Comparison of ENCODE assay signal across 15 cellular contexts in the genomic region with DNA sequence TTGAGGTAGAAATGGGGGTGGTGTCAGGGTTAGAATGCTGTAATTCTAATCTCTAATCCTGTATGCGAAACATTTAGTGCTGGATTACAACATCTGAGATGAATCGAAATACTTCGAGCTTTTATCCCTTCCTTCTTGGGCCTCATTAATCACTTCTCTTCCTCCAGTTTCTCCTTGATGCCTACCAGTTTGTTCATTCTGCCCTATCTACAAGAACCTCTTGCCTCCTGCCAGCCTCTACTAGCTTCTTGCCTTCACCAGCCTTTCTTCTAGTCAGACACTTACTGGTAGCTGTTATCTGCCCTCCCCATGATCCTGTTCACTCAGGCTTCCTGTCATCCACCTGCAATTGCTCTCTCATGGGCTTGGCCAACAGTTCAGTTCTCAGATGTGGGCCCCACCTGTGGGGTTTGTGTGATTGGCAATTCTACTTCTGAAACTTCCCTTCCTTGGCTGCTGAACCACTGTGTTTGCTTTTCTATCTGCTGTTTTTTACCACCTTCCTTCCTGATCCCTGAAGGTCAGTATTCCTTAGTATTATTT. TPM values are rescaled to one million over a fixed set of nuclear protein-coding genes. Genes with fewer than 3 reads are reported as not detected.
DNase-seq lines count a peak whose midpoint lies in the region; ATAC-seq and TF ChIP-seq lines count a peak whose summit lies in the region.
"Had no signal": no experiment of that assay in that cellular context is flagged by ENCODE, and none has a peak within 500 bp of the region (broad histone marks: within the 10 kb centered on the region; RNA-seq: fewer than 3 reads in every experiment).

No MANE protein-coding gene starts in this region.

- peak overlapping the region in 1 of 2 donors; percentile 48 for H3K27ac ChIP-seq in lung (ENCODE audit: low read depth in 1 of 2, low read length in 1 of 2)
- peak overlapping the region in 4 of 5 donors; percentile 30 to 61 (median 47) for H3K27ac ChIP-seq in stomach

- H3K9me3 ChIP-seq in lung (ENCODE audit: control insufficient read depth in 2 of 2, insufficient read depth in 1 of 2, low read length in 1 of 2) = no peaks in the 10 kb centered on the region
- no peaks in the 10 kb centered on the region for H3K9me3 ChIP-seq in stomach
- H3K9me3 ChIP-seq: upper lobe of left lung had no signal

- peaks cover 31 to 53% of the 10 kb centered on the region in 2 donors for H3K36me3 ChIP-seq in lung (ENCODE audit: control insufficient read depth in 2 of 2, insufficient read depth in 2 of 2, low read length in 2 of 2)
- H3K36me3 ChIP-seq in stomach = peaks cover 59 to 95% (median 95%) of the 10 kb centered on the region in 4 donors

- H3K27me3 ChIP-seq in lung (ENCODE audit: control insufficient read depth, insufficient read depth) (no peaks in the 10 kb centered on the region), stomach (no peaks in the 10 kb centered on the region)
- H3K27me3 ChIP-seq: upper lobe of left lung had no signal

- H3K36me3 Mint-ChIP-seq in activated T-cell treated with anti-CD3 and anti-CD28 coated beads, Interleukin-2, amount 50 U/mL, for 72 hours (ENCODE audit: insufficient read depth in 2 of 2) = peaks cover 17 to 49% of the 10 kb centered on the region in 2 donors
- peaks cover 46% of the 10 kb centered on the region for H3K36me3 Mint-ChIP-seq in activated T-cell treated with anti-CD3 and anti-CD28 coated beads, Interleukin-2, amount 50 U/mL, for 4 hours (ENCODE audit: insufficient read depth)
- H3K36me3 Mint-ChIP-seq in T-helper 2 cell treated with Interferon-gamma antibody and Interleukin-4, amounts not matched to agents 5 μg/mL and 100 μg/mL, for 36 hours (ENCODE audit: low read depth) = peaks cover 67% of the 10 kb centered on the region

- peaks cover 36% of the 10 kb centered on the region for H3K4me1 Mint-ChIP-seq in activated T-cell treated with anti-CD3 and anti-CD28 coated beads, Interleukin-2, amount 50 U/mL, for 72 hours (ENCODE audit: low read depth)
- H3K4me1 Mint-ChIP-seq in activated T-cell treated with anti-CD3 and anti-CD28 coated beads, Interleukin-2, amount 50 U/mL, for 4 hours (ENCODE audit: low read depth) = peaks cover 32% of the 10 kb centered on the region
- peaks cover 26% of the 10 kb centered on the region for H3K4me1 Mint-ChIP-seq in T-helper 2 cell treated with Interferon-gamma antibody and Interleukin-4, amounts not matched to agents 5 μg/mL and 100 μg/mL, for 36 hours (ENCODE audit: low read depth)

- H3K4me3 Mint-ChIP-seq in activated T-cell treated with anti-CD3 and anti-CD28 coated beads, Interleukin-2, amount 50 U/mL, for 72 hours = peak overlapping the region in 1 of 2 donors; percentile 23
- H3K4me3 Mint-ChIP-seq in activated T-cell treated with anti-CD3 and anti-CD28 coated beads, Interleukin-2, amount 50 U/mL, for 4 hours = no peak overlapping the region
- no peak overlapping the region for H3K4me3 Mint-ChIP-seq in T-helper 2 cell treated with Interferon-gamma antibody and Interleukin-4, amounts not matched to agents 5 μg/mL and 100 μg/mL, for 36 hours

- H3K27ac Mint-ChIP-seq in activated T-cell treated with anti-CD3 and anti-CD28 coated beads, Interleukin-2, amount 50 U/mL, for 72 hours = peak overlapping the region; percentile 84
- H3K27ac Mint-ChIP-seq in T-helper 2 cell treated with Interferon-gamma antibody and Interleukin-4, amounts not matched to agents 5 μg/mL and 100 μg/mL, for 36 hours = peak overlapping the region; percentile 37

- no peaks in the 10 kb centered on the region for H3K9me3 Mint-ChIP-seq in activated T-cell treated with anti-CD3 and anti-CD28 coated beads, Interleukin-2, amount 50 U/mL, for 72 hours
- no peaks in the 10 kb centered on the region for H3K9me3 Mint-ChIP-seq in activated T-cell treated with anti-CD3 and anti-CD28 coated beads, Interleukin-2, amount 50 U/mL, for 4 hours
- no peaks in the 10 kb centered on the region for H3K9me3 Mint-ChIP-seq in T-helper 2 cell treated with Interferon-gamma antibody and Interleukin-4, amounts not matched to agents 5 μg/mL and 100 μg/mL, for 36 hours

- TF ChIP-seq EP300 in stomach (IDR thresholded peaks at IDR 0.05) = no peak

- 33 to 64% methylated on average over 3 of the region's 3 CpGs for WGBS in lung, 2 donors
- 72 to 90% (median 85%) methylated on average over 3 of the region's 3 CpGs for WGBS in stomach, 5 donors

- no peak for ATAC-seq in activated T-cell treated with anti-CD3 and anti-CD28 coated beads, Interleukin-2, amount 50 U/mL, for 72 hours (replicated peaks in 1 of 2)
- ATAC-seq in activated T-cell treated with anti-CD3 and anti-CD28 coated beads, Interleukin-2, amount 50 U/mL, for 4 hours = no peak
- ATAC-seq in lung (ENCODE audit: insufficient read depth, low FRiP score) = peak; percentile 12
- no peak for ATAC-seq in HG02798 (IDR thresholded peaks at IDR 0.05; ENCODE audit: poor library complexity, unreplicated experiment)

- H3K4me3 ChIP-seq in lung (no peak overlapping the region), stomach (no peak overlapping the region)
- H3K4me3 ChIP-seq: upper lobe of left lung had no signal

- no peaks in the 10 kb centered on the region for H3K27me3 Mint-ChIP-seq in activated T-cell treated with anti-CD3 and anti-CD28 coated beads, Interleukin-2, amount 50 U/mL, for 72 hours (ENCODE audit: low read depth)
- H3K27me3 Mint-ChIP-seq in activated T-cell treated with anti-CD3 and anti-CD28 coated beads, Interleukin-2, amount 50 U/mL, for 4 hours (ENCODE audit: low read depth) = no peaks in the 10 kb centered on the region
- no peaks in the 10 kb centered on the region for H3K27me3 Mint-ChIP-seq in T-helper 2 cell treated with Interferon-gamma antibody and Interleukin-4, amounts not matched to agents 5 μg/mL and 100 μg/mL, for 36 hours (ENCODE audit: low read depth)

- H3K4me1 ChIP-seq in lung (ENCODE audit: control insufficient read depth in 2 of 2, insufficient read depth in 2 of 2, low read length in 2 of 2) (no peaks in the 10 kb centered on the region), stomach (peaks cover 5 to 27% (median 15%) of the 10 kb centered on the region in 4 donors)

- TF ChIP-seq CTCF in lung (IDR thresholded peaks at IDR 0.05; ENCODE audit: control extremely low read depth, extremely low read depth) = no peak
- TF ChIP-seq CTCF in stomach (IDR thresholded peaks at IDR 0.05) = no peak

- intact Hi-C loops in stomach (cut with DNase I; ENCODE audit: low total_unique reads) = no loop called here

- TF ChIP-seq POLR2A in stomach (IDR thresholded peaks at IDR 0.05) = no peak

- no peak for DNase-seq in activated T-cell treated with anti-CD3 and anti-CD28 coated beads, Interleukin-2, amount 50 U/mL, for 72 hours
- DNase-seq in activated T-cell treated with anti-CD3 and anti-CD28 coated beads, Interleukin-2, amount 50 U/mL, for 4 hours = no peak
- DNase-seq in T-helper 2 cell treated with Interferon-gamma antibody and Interleukin-4, amounts not matched to agents 5 μg/mL and 100 μg/mL, for 36 hours (ENCODE audit: low spot score) = no peak
- DNase-seq in lung (ENCODE audit: low spot score) (no peak), stomach (no peak), COLO829 (ENCODE audit: low spot score) (no peak)
- no peak for DNase-seq in activated CD8-positive, alpha-beta memory T cell treated with anti-CD3 and anti-CD28 coated beads for 24 hours
- DNase-seq: activated T-cell treated with anti-CD3 and anti-CD28 coated beads, Interleukin-2, amount 50 U/mL, for 1 hour; caudate nucleus; DMS153; NCI-H146; NCI-H774; SHP77; upper lobe of left lung had no signal

RNA-seq across cellular contexts. Expression of a gene that starts 15.4 kb away (rescaled TPM):
- 10 to 100 TPM; 30.2 to 30.8 TPM for total RNA-seq in activated T-cell treated with anti-CD3 and anti-CD28 coated beads, Interleukin-2, amount 50 U/mL, for 72 hours
- total RNA-seq in activated T-cell treated with anti-CD3 and anti-CD28 coated beads, Interleukin-2, amount 50 U/mL, for 4 hours = 10 to 100 TPM; 29.5 to 35.6 (median 30.3) TPM
- total RNA-seq in lung = 10 to 100 TPM; 38.8 to 49.7 TPM
- 10 to 100 TPM in 1 of 2 donors, 1 to 10 TPM in 1; 9.9 to 16.0 TPM for polyA plus RNA-seq in lung
- total RNA-seq in stomach = 100 to 1,000 TPM in 3 of 5 donors, 10 to 100 TPM in 2; 54.2 to 260 (median 108) TPM
- polyA plus RNA-seq in stomach = 10 to 100 TPM; 15.8 to 35.6 (median 20.0) TPM

RNA-seq across cellular contexts. Expression of a gene that starts 25.0 kb away (rescaled TPM):
- 100 to 1,000 TPM; 269 to 272 TPM for total RNA-seq in activated T-cell treated with anti-CD3 and anti-CD28 coated beads, Interleukin-2, amount 50 U/mL, for 72 hours
- 100 to 1,000 TPM; 185 to 215 (median 189) TPM for total RNA-seq in activated T-cell treated with anti-CD3 and anti-CD28 coated beads, Interleukin-2, amount 50 U/mL, for 4 hours
- 100 to 1,000 TPM; 337 to 755 TPM for total RNA-seq in lung
- 100 to 1,000 TPM; 114 to 178 TPM for polyA plus RNA-seq in lung
- 100 to 1,000 TPM in 4 of 5 donors, 10 to 100 TPM in 1; 88.7 to 603 (median 272) TPM for total RNA-seq in stomach
- polyA plus RNA-seq in stomach = 100 to 1,000 TPM; 104 to 169 (median 164) TPM

RNA-seq across cellular contexts. Expression of a gene that starts 25.2 kb away (rescaled TPM):
- 100 to 1,000 TPM; 272 to 283 TPM for total RNA-seq in activated T-cell treated with anti-CD3 and anti-CD28 coated beads, Interleukin-2, amount 50 U/mL, for 72 hours
- 100 to 1,000 TPM; 231 to 270 (median 257) TPM for total RNA-seq in activated T-cell treated with anti-CD3 and anti-CD28 coated beads, Interleukin-2, amount 50 U/mL, for 4 hours
- 100 to 1,000 TPM; 415 to 595 TPM for total RNA-seq in lung
- 100 to 1,000 TPM; 165 to 216 TPM for polyA plus RNA-seq in lung
- 100 to 1,000 TPM; 350 to 752 (median 530) TPM for total RNA-seq in stomach
- 100 to 1,000 TPM; 171 to 207 (median 173) TPM for polyA plus RNA-seq in stomach
